ENCODE assay signal across 8 cellular contexts in the genomic region with DNA sequence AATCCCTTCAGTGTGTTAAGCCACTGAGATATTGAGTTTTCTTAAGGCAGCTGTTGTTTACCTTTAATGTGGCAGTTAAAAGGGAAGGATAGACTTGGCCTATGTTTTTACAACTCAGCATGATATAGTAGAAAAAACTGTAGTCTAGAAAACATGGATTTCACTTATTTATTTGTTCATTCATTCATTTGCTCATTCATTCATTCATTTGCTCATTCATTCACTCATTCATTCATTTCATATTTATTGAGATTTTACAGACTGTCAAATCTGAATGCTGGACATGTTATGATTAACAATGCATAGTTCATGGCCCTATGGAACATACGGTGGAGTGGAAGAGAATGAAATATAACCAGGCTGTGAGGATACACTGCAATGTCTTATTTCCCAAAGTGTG.
"Had no signal": no experiment of that assay in that cellular context is flagged by ENCODE, and none has a peak within 500 bp of the region (broad histone marks: within the 10 kb centered on the region; RNA-seq: fewer than 3 reads in every experiment).

No MANE protein-coding gene starts in this region.

- DNase-seq: H9, HCEC 1CT, IMR-90, KBM-7 had no signal

- ATAC-seq: GM23338 had no signal

- FAIRE-seq: H1, H54, HTR-8/SVneo had no signal

- H3K4me3 ChIP-seq: GM23338 had no signal

- H3K4me2 ChIP-seq: GM23338 had no signal
